Comparison of ENCODE assay signal across 2 cellular contexts in genomic region chrX:70124678-70125077, GRCh38.
TF ChIP-seq lines count a peak whose summit lies in the region.

No MANE protein-coding gene starts in this region.

TF ChIP-seq in HepG2, 621 proteins besides CTCF, POLR2A, EP300 and RAD21:
- no peak for TF ChIP-seq MATR3 (CRISPR knock-in tag; IDR thresholded peaks at IDR 0.05)
- TF ChIP-seq MAFK (conservative IDR thresholded peaks at IDR 0.05 in 1 of 2, IDR thresholded peaks at IDR 0.05 in 1 of 2; ENCODE audit: low read length in 2 of 2): peak; percentile 12 to 58; a peak in 2 of 4 replicates
- no peak for TF ChIP-seq ZNF589 (CRISPR knock-in tag; conservative IDR thresholded peaks at IDR 0.05)
- 0 out of 2 replicates have a peak, but pooled peaks have one; percentile 37 for TF ChIP-seq MAFF (IDR thresholded peaks at IDR 0.05; ENCODE audit: low read depth, low read length)
- TF ChIP-seq, protein P1, sequence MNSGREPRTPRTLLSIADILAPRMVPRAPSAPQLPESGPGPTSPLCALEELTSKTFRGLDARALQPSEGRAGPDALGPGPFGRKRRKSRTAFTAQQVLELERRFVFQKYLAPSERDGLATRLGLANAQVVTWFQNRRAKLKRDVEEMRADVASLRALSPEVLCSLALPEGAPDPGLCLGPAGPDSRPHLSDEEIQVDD (CRISPR knock-in tag; IDR thresholded peaks at IDR 0.05; ENCODE audit: borderline replicate concordance): no peak
- TF ChIP-seq TBL1XR1 (IDR thresholded peaks at IDR 0.05; ENCODE audit: borderline replicate concordance, low read length, partially characterized antibody): no peak
- TF ChIP-seq SYNCRIP (IDR thresholded peaks at IDR 0.05; ENCODE audit: insufficient read depth, low read depth, low read length): no peak
- TF ChIP-seq ZBTB43 (CRISPR knock-in tag; conservative IDR thresholded peaks at IDR 0.05): no peak
- TF ChIP-seq RFXAP (CRISPR knock-in tag; IDR thresholded peaks at IDR 0.05; ENCODE audit: borderline replicate concordance): no peak
- TF ChIP-seq CENPX (CRISPR knock-in tag; IDR thresholded peaks at IDR 0.05): no peak

TF ChIP-seq in IMR-90, 13 proteins besides CTCF, POLR2A, EP300 and RAD21:
- TF ChIP-seq CHD1 (IDR thresholded peaks at IDR 0.05; ENCODE audit: low read depth, low read length) (no peak), MAFK (IDR thresholded peaks at IDR 0.05; ENCODE audit: low read depth, low read length) (peak; percentile 64), RCOR1 (IDR thresholded peaks at IDR 0.05; ENCODE audit: insufficient replicate concordance, low read length) (no peak)
